Comparison of ENCODE assay signal across 17 cellular contexts in genomic region chr5:126044931-126045565, GRCh38.
"Had no signal": no experiment of that assay in that cellular context is flagged by ENCODE, and none has a peak within 500 bp of the region (broad histone marks: within the 10 kb centered on the region; RNA-seq: fewer than 3 reads in every experiment).

No MANE protein-coding gene starts in this region.

- ATAC-seq: activated CD4-positive, alpha-beta T cell treated with anti-CD3 and anti-CD28 coated beads for 36 hours; activated CD8-positive, alpha-beta memory T cell treated with anti-CD3 and anti-CD28 coated beads, Interleukin-2, amount 10 ng/mL, durations not matched to agents 7 days and 5 days; gastroesophageal sphincter; natural killer cell treated with Interleukin-12 subunit alpha and Interleukin-12 subunit beta and Interleukin-15 and Interleukin-18, amount 100 ng/mL, for 72 hours; right lobe of liver; stimulated activated naive CD8-positive, alpha-beta T cell treated with anti-CD3 and anti-CD28 coated beads, Interleukin-15, amount 100 ng/mL, for 72 hours had no signal

- H3K4me1 ChIP-seq: colonic mucosa, prostate gland, right lobe of liver, upper lobe of left lung had no signal

- H3K27ac Mint-ChIP-seq: activated CD4-positive, alpha-beta memory T cell treated with anti-CD3 and anti-CD28 coated beads for 36 hours; activated CD4-positive, alpha-beta T cell treated with anti-CD3 and anti-CD28 coated beads for 36 hours; activated CD8-positive, alpha-beta memory T cell treated with anti-CD3 and anti-CD28 coated beads, Interleukin-2, amount 10 ng/mL, durations not matched to agents 7 days and 5 days; natural killer cell treated with Interleukin-12 subunit alpha and Interleukin-12 subunit beta and Interleukin-15 and Interleukin-18, amount 100 ng/mL, for 72 hours; stimulated activated naive CD8-positive, alpha-beta T cell treated with anti-CD3 and anti-CD28 coated beads, Interleukin-15, amount 100 ng/mL, for 72 hours had no signal

- H3K36me3 ChIP-seq: adrenal gland, colonic mucosa, gastroesophageal sphincter, prostate gland, right lobe of liver, upper lobe of left lung, WERI-Rb-1 had no signal

- DNase-seq: activated CD4-positive, alpha-beta memory T cell treated with anti-CD3 and anti-CD28 coated beads for 36 hours; activated CD4-positive, alpha-beta T cell treated with anti-CD3 and anti-CD28 coated beads for 36 hours; activated CD8-positive, alpha-beta memory T cell treated with anti-CD3 and anti-CD28 coated beads, Interleukin-2, amount 10 ng/mL, durations not matched to agents 7 days and 5 days; activated effector memory CD4-positive, alpha-beta T cell treated with Interleukin-2 at 50 U/mL for 16 hours; activated naive CD4-positive, alpha-beta T cell treated with anti-CD3 and anti-CD28 coated beads, Interleukin-2, amount 50 U/mL, for 16 hours; activated T-cell treated with anti-CD3 and anti-CD28 coated beads, Interleukin-2, amount 50 U/mL, for 1 hour; adrenal gland; central memory CD4-positive, alpha-beta T cell; colonic mucosa; occipital lobe; right lobe of liver; stimulated activated naive CD8-positive, alpha-beta T cell treated with anti-CD3 and anti-CD28 coated beads, Interleukin-15, amount 100 ng/mL, for 72 hours; upper lobe of left lung; WERI-Rb-1 had no signal

- H3K27me3 Mint-ChIP-seq: activated CD4-positive, alpha-beta memory T cell treated with anti-CD3 and anti-CD28 coated beads for 36 hours; activated CD4-positive, alpha-beta T cell treated with anti-CD3 and anti-CD28 coated beads for 36 hours; activated CD8-positive, alpha-beta memory T cell treated with anti-CD3 and anti-CD28 coated beads, Interleukin-2, amount 10 ng/mL, durations not matched to agents 7 days and 5 days; natural killer cell treated with Interleukin-12 subunit alpha and Interleukin-12 subunit beta and Interleukin-15 and Interleukin-18, amount 100 ng/mL, for 72 hours; stimulated activated naive CD8-positive, alpha-beta T cell treated with anti-CD3 and anti-CD28 coated beads, Interleukin-15, amount 100 ng/mL, for 72 hours had no signal

- H3K4me3 ChIP-seq: adrenal gland, colonic mucosa, gastroesophageal sphincter, prostate gland, right lobe of liver, upper lobe of left lung had no signal

- H3K9me3 ChIP-seq: adrenal gland, colonic mucosa, gastroesophageal sphincter, prostate gland, right lobe of liver, upper lobe of left lung had no signal

- H3K27me3 ChIP-seq: adrenal gland, colonic mucosa, gastroesophageal sphincter, right lobe of liver, upper lobe of left lung had no signal

- H3K36me3 Mint-ChIP-seq: activated CD4-positive, alpha-beta memory T cell treated with anti-CD3 and anti-CD28 coated beads for 36 hours; activated CD8-positive, alpha-beta memory T cell treated with anti-CD3 and anti-CD28 coated beads, Interleukin-2, amount 10 ng/mL, durations not matched to agents 7 days and 5 days; natural killer cell treated with Interleukin-12 subunit alpha and Interleukin-12 subunit beta and Interleukin-15 and Interleukin-18, amount 100 ng/mL, for 72 hours had no signal

- H3K4me1 Mint-ChIP-seq: activated CD4-positive, alpha-beta T cell treated with anti-CD3 and anti-CD28 coated beads for 36 hours; activated CD8-positive, alpha-beta memory T cell treated with anti-CD3 and anti-CD28 coated beads, Interleukin-2, amount 10 ng/mL, durations not matched to agents 7 days and 5 days; stimulated activated naive CD8-positive, alpha-beta T cell treated with anti-CD3 and anti-CD28 coated beads, Interleukin-15, amount 100 ng/mL, for 72 hours had no signal

- H3K4me3 Mint-ChIP-seq: activated CD4-positive, alpha-beta memory T cell treated with anti-CD3 and anti-CD28 coated beads for 36 hours; activated CD4-positive, alpha-beta T cell treated with anti-CD3 and anti-CD28 coated beads for 36 hours; activated CD8-positive, alpha-beta memory T cell treated with anti-CD3 and anti-CD28 coated beads, Interleukin-2, amount 10 ng/mL, durations not matched to agents 7 days and 5 days; natural killer cell treated with Interleukin-12 subunit alpha and Interleukin-12 subunit beta and Interleukin-15 and Interleukin-18, amount 100 ng/mL, for 72 hours; stimulated activated naive CD8-positive, alpha-beta T cell treated with anti-CD3 and anti-CD28 coated beads, Interleukin-15, amount 100 ng/mL, for 72 hours had no signal
